Comparison of ENCODE assay signal across 2 cellular contexts in the genomic region with DNA sequence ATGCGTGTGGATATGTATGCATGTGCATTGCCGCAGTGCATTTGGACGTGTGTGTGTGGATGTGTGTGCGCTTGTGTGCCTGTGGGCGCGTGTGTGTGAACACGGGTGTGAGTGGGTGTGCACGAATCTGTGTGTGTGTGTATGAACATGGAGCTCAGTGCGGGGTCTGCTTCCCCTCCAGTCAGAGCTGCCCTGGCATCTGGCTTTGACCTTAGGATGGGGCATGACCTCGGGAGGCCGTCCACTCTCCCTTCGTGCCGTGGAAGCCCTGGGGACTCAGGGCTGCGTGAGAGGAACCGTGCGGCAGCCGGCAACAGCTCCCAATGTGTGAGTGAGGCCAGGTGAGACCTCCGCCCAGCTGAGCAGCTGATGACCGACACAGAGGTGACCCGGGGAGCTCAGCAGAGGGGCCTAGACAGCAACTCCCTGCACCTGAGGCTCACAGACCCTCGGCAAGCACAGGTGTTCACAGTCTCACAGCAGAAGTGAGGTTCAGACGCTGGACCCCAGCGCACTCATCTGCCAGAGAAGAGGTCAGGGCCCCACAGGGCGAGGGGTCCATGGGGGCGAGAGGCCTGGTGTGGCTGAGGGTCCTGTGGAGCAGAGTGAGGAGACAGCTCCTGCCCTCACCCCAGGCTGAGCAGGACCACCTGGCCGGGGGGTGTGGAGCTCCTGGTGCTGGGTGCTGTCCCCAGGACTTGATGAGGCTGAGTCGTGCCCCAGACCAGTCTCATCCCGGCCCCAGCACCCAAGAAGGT.
TF ChIP-seq lines count a peak whose summit lies in the region.

No MANE protein-coding gene starts in this region.

TF ChIP-seq in IMR-90, 13 proteins besides CTCF, POLR2A, EP300 and RAD21:
- no peak for TF ChIP-seq CEBPB (IDR thresholded peaks at IDR 0.05; ENCODE audit: low read depth, low read length)
- no peak for TF ChIP-seq MXI1 (IDR thresholded peaks at IDR 0.05; ENCODE audit: borderline replicate concordance, low read depth, low read length)
- TF ChIP-seq USF2 (IDR thresholded peaks at IDR 0.05; ENCODE audit: low read depth, low read length): no peak
- no peak for TF ChIP-seq CHD1 (IDR thresholded peaks at IDR 0.05; ENCODE audit: low read depth, low read length)
- no peak for TF ChIP-seq RFX5 (IDR thresholded peaks at IDR 0.05; ENCODE audit: low read depth, low read length)
- no peak for TF ChIP-seq MAFK (IDR thresholded peaks at IDR 0.05; ENCODE audit: low read depth, low read length)
- no peak for TF ChIP-seq MAZ (IDR thresholded peaks at IDR 0.05; ENCODE audit: borderline replicate concordance, low read depth, low read length)
- no peak for TF ChIP-seq RCOR1 (IDR thresholded peaks at IDR 0.05; ENCODE audit: insufficient replicate concordance, low read length)
- TF ChIP-seq FOS (IDR thresholded peaks at IDR 0.05; ENCODE audit: low read depth, low read length): no peak
- TF ChIP-seq SMC3 (IDR thresholded peaks at IDR 0.05; ENCODE audit: low read depth, low read length): no peak
- no peak for TF ChIP-seq NFE2L2 (IDR thresholded peaks at IDR 0.05; ENCODE audit: low read depth, low read length)
- TF ChIP-seq ELK1 (IDR thresholded peaks at IDR 0.05; ENCODE audit: borderline replicate concordance, low read depth, low read length): no peak
- TF ChIP-seq BHLHE40 (IDR thresholded peaks at IDR 0.05; ENCODE audit: low read depth, low read length): no peak

TF ChIP-seq in H1, 55 proteins besides CTCF, POLR2A, EP300 and RAD21:
- TF ChIP-seq SIRT6 (IDR thresholded peaks at IDR 0.05; ENCODE audit: low read length): no peak
- TF ChIP-seq ZNF274 (IDR thresholded peaks at IDR 0.05; ENCODE audit: borderline replicate concordance, extremely low read depth, low read length): no peak
TF ChIP-seq in H1: peak in this region for 0.
